13 cellular contexts compared by ENCODE assay signal in the genomic region with DNA sequence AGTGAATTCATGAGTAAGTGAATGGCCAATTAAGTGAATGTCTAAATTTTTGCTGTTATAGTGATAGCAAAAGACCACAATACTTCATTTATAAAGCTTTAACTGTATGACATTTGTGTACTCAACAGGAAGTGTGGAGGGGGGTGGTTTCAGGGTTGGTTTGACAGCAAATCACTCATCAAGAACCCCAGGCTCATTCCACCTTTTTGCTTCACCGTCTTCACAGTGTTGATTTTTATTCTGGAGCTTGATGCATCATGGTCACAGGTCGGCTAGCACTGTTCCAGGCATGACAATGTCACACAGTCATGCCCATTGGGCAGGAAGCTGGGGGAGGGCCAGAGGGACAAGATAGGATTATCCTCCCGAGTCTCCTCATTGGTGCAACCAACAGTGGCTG.
DNase-seq lines count a peak whose midpoint lies in the region; ATAC-seq and TF ChIP-seq lines count a peak whose summit lies in the region.
"Had no signal": no experiment of that assay in that cellular context is flagged by ENCODE, and none has a peak within 500 bp of the region (broad histone marks: within the 10 kb centered on the region; RNA-seq: fewer than 3 reads in every experiment).

No MANE protein-coding gene starts in this region.

- no peak overlapping the region for H3K9ac ChIP-seq in endodermal cell (ENCODE audit: extremely low read depth, low read length, poor library complexity, severe bottlenecking)

- H3K4me1 ChIP-seq in endodermal cell (ENCODE audit: control insufficient read depth, insufficient read depth, low read length) (no peaks in the 10 kb centered on the region), thyroid gland (peaks cover 0 to 12% of the 10 kb centered on the region in 2 donors)
- H3K4me1 ChIP-seq in CD8-positive, alpha-beta T cell (ENCODE audit: insufficient read depth, low read length) = peaks cover 42% of the 10 kb centered on the region

- H3K9me3 ChIP-seq in endodermal cell (ENCODE audit: control insufficient read depth, low read length) (no peaks in the 10 kb centered on the region), thyroid gland (no peaks in the 10 kb centered on the region)
- no peaks in the 10 kb centered on the region for H3K9me3 ChIP-seq in CD8-positive, alpha-beta T cell (ENCODE audit: low read length)

- no peaks in the 10 kb centered on the region for H3K36me3 Mint-ChIP-seq in activated naive CD4-positive, alpha-beta T cell treated with anti-CD3 and anti-CD28 coated beads for 36 hours (ENCODE audit: low read depth)
- H3K36me3 Mint-ChIP-seq in endodermal cell (ENCODE audit: low read depth) = no peaks in the 10 kb centered on the region
- no peaks in the 10 kb centered on the region for H3K36me3 Mint-ChIP-seq in stimulated activated memory B cell treated with anti-CD40 and anti-IgM and Interleukin-4, amounts not matched to agents 10 μg/mL and 1 μg/mL and 100 μg/mL, for 72 hours
- H3K36me3 Mint-ChIP-seq in CD8-positive, alpha-beta T cell = no peaks in the 10 kb centered on the region

- H3K4me3 Mint-ChIP-seq in activated naive CD4-positive, alpha-beta T cell treated with anti-CD3 and anti-CD28 coated beads for 36 hours = no peak overlapping the region
- no peak overlapping the region for H3K4me3 Mint-ChIP-seq in endodermal cell
- H3K4me3 Mint-ChIP-seq in stimulated activated memory B cell treated with anti-CD40 and anti-IgM and Interleukin-4, amounts not matched to agents 10 μg/mL and 1 μg/mL and 100 μg/mL, for 72 hours = no peak overlapping the region
- no peak overlapping the region for H3K4me3 Mint-ChIP-seq in CD8-positive, alpha-beta T cell

- no peak overlapping the region for H3K27ac ChIP-seq in endodermal cell (ENCODE audit: low read depth, low read length)
- H3K27ac ChIP-seq in thyroid gland = no peak overlapping the region
- no peak overlapping the region for H3K27ac ChIP-seq in CD8-positive, alpha-beta T cell (ENCODE audit: low read depth, low read length)

- H3K4me3 ChIP-seq in endodermal cell (ENCODE audit: low read length) = no peak overlapping the region
- H3K4me3 ChIP-seq in thyroid gland (replicated peaks in 1 of 3) = no peak overlapping the region
- no peak overlapping the region for H3K4me3 ChIP-seq in CD8-positive, alpha-beta T cell (ENCODE audit: low read depth, low read length)
- H3K4me3 ChIP-seq: lung had no signal

- no peak for TF ChIP-seq POLR2A in thyroid gland (IDR thresholded peaks at IDR 0.05)

- intact Hi-C loops in activated naive CD4-positive, alpha-beta T cell treated with anti-CD3 and anti-CD28 coated beads for 36 hours (cut with micrococcal nuclease) = loop anchor here (5.0 kb wide), 1 partner anchor 70 kb away; no protein-coding TSS in a partner anchor
- intact Hi-C loops in thyroid gland (cut with DNase I) = no loop called here
- intact Hi-C loops in CD8-positive, alpha-beta T cell (cut with DNase I, micrococcal nuclease) = no loop called here

- POLR2A ChIA-PET in CD8-positive, alpha-beta T cell (lab: Charles Lee) = interaction anchor here (0.8 kb wide), 1 partner anchor 8 kb away, joined by 3 read pairs; no protein-coding TSS in a partner anchor

- peak; percentile 70 for DNase-seq in activated naive CD4-positive, alpha-beta T cell treated with anti-CD3 and anti-CD28 coated beads for 36 hours
- DNase-seq in activated naive CD4-positive, alpha-beta T cell (lab: John Stamatoyannopoulos, UW) = no peak
- DNase-seq in UCSD-AML1 (lab: John Stamatoyannopoulos, UW; ENCODE audit: unreplicated experiment) = peak; percentile 34
- peak; percentile 54 for DNase-seq in endodermal cell
- DNase-seq in thyroid gland = no peak
- DNase-seq in KG1 (lab: John Stamatoyannopoulos, UW) = no peak
- no peak for DNase-seq in CD8-positive, alpha-beta T cell
- DNase-seq: EL; hippocampal formation; OCI-M1; stimulated activated naive CD4-positive, alpha-beta T cell treated with Interleukin-2 at 50 U/mL for 16 hours had no signal

- H3K27ac Mint-ChIP-seq in activated naive CD4-positive, alpha-beta T cell treated with anti-CD3 and anti-CD28 coated beads for 36 hours = no peak overlapping the region
- H3K27ac Mint-ChIP-seq in endodermal cell = no peak overlapping the region
- peak overlapping the region; percentile 33 for H3K27ac Mint-ChIP-seq in stimulated activated memory B cell treated with anti-CD40 and anti-IgM and Interleukin-4, amounts not matched to agents 10 μg/mL and 1 μg/mL and 100 μg/mL, for 72 hours
- H3K27ac Mint-ChIP-seq in CD8-positive, alpha-beta T cell = no peak overlapping the region

- peaks cover 6% of the 10 kb centered on the region for H3K27me3 Mint-ChIP-seq in activated naive CD4-positive, alpha-beta T cell treated with anti-CD3 and anti-CD28 coated beads for 36 hours (ENCODE audit: low read depth)
- peaks cover 30% of the 10 kb centered on the region for H3K27me3 Mint-ChIP-seq in endodermal cell (ENCODE audit: insufficient read depth)
- peaks cover 10% of the 10 kb centered on the region for H3K27me3 Mint-ChIP-seq in stimulated activated memory B cell treated with anti-CD40 and anti-IgM and Interleukin-4, amounts not matched to agents 10 μg/mL and 1 μg/mL and 100 μg/mL, for 72 hours
- H3K27me3 Mint-ChIP-seq in CD8-positive, alpha-beta T cell (ENCODE audit: low read depth) = peaks cover 8% of the 10 kb centered on the region

- WGBS in endodermal cell (ENCODE audit: insufficient coverage in 1 of 2, insufficient read length in 1 of 2), 2 experiments = 79 to 86% methylated on average over 3 of the region's 3 CpGs
- WGBS in thyroid gland, 2 donors = 45 to 47% methylated on average over 3 of the region's 3 CpGs

- no peaks in the 10 kb centered on the region for H3K9me3 Mint-ChIP-seq in activated naive CD4-positive, alpha-beta T cell treated with anti-CD3 and anti-CD28 coated beads for 36 hours
- no peaks in the 10 kb centered on the region for H3K9me3 Mint-ChIP-seq in endodermal cell
- H3K9me3 Mint-ChIP-seq in stimulated activated memory B cell treated with anti-CD40 and anti-IgM and Interleukin-4, amounts not matched to agents 10 μg/mL and 1 μg/mL and 100 μg/mL, for 72 hours = no peaks in the 10 kb centered on the region
- no peaks in the 10 kb centered on the region for H3K9me3 Mint-ChIP-seq in CD8-positive, alpha-beta T cell

- H3K36me3 ChIP-seq in endodermal cell (ENCODE audit: control insufficient read depth, insufficient read depth, low read length) (no peaks in the 10 kb centered on the region), thyroid gland (no peaks in the 10 kb centered on the region)
- H3K36me3 ChIP-seq in CD8-positive, alpha-beta T cell (ENCODE audit: insufficient read depth, low read length) = no peaks in the 10 kb centered on the region

- ATAC-seq in stimulated activated memory B cell treated with anti-CD40 and anti-IgM and Interleukin-4, amounts not matched to agents 10 μg/mL and 1 μg/mL and 100 μg/mL, for 72 hours = peak; percentile 59
- no peak for ATAC-seq in CD8-positive, alpha-beta T cell

- CTCF ChIA-PET in activated naive CD4-positive, alpha-beta T cell treated with anti-CD3 and anti-CD28 coated beads for 36 hours (lab: Charles Lee) = no interaction called here
- CTCF ChIA-PET in CD8-positive, alpha-beta T cell (lab: Charles Lee) = interaction anchor here (1.1 to 1.2 kb wide), 2 partner anchors 70 to 138 kb away, joined by 3 to 6 read pairs; no protein-coding TSS in a partner anchor

- peaks cover 51% of the 10 kb centered on the region for H3K4me1 Mint-ChIP-seq in activated naive CD4-positive, alpha-beta T cell treated with anti-CD3 and anti-CD28 coated beads for 36 hours (ENCODE audit: low read depth)
- no peaks in the 10 kb centered on the region for H3K4me1 Mint-ChIP-seq in endodermal cell
- peaks cover 58% of the 10 kb centered on the region for H3K4me1 Mint-ChIP-seq in stimulated activated memory B cell treated with anti-CD40 and anti-IgM and Interleukin-4, amounts not matched to agents 10 μg/mL and 1 μg/mL and 100 μg/mL, for 72 hours
- peaks cover 35% of the 10 kb centered on the region for H3K4me1 Mint-ChIP-seq in CD8-positive, alpha-beta T cell (ENCODE audit: low read depth)

- TF ChIP-seq CTCF in endodermal cell (conservative IDR thresholded peaks at IDR 0.05) (no peak), thyroid gland (IDR thresholded peaks at IDR 0.05) (no peak)
- no peak for TF ChIP-seq CTCF in CD8-positive, alpha-beta T cell (IDR thresholded peaks at IDR 0.05)

- H3K27me3 ChIP-seq in endodermal cell (ENCODE audit: control insufficient read depth, insufficient read depth, low read length, poor library complexity, severe bottlenecking) = peaks cover 7% of the 10 kb centered on the region
- H3K27me3 ChIP-seq in thyroid gland = no peaks in the 10 kb centered on the region
- H3K27me3 ChIP-seq in CD8-positive, alpha-beta T cell (ENCODE audit: insufficient read depth, low read length) = no peaks in the 10 kb centered on the region

Comparison
In these comparisons a context has a peak if more than half of its experiments do, and no peak if none do; other contexts are left out.
1. DNase-seq: peak in activated naive CD4-positive, alpha-beta T cell treated with anti-CD3 and anti-CD28 coated beads for 36 hours (single experiment), UCSD-AML1 (single experiment) and endodermal cell (single experiment); none in activated naive CD4-positive, alpha-beta T cell (0 of 4), thyroid gland (0 of 2), KG1 (single experiment) and CD8-positive, alpha-beta T cell (0 of 7).